In genomic region chr1:2587071-2587859, GRCh38 we compare ENCODE assay signal across 8 cellular contexts. TPM values are rescaled to one million over a fixed set of nuclear protein-coding genes. Genes with fewer than 3 reads are reported as not detected.
A peak's percentile ranks its signal among the peaks of the same experiment; 100 is the strongest.
DNase-seq lines count a peak whose midpoint lies in the region; ATAC-seq and TF ChIP-seq lines count a peak whose summit lies in the region.

No MANE protein-coding gene starts in this region.

- ATAC-seq in HG03520 (IDR thresholded peaks at IDR 0.05; ENCODE audit: unreplicated experiment), result peak; percentile 4
- ATAC-seq in HG03025 (IDR thresholded peaks at IDR 0.05; ENCODE audit: low FRiP score, unreplicated experiment), result no peak
- ATAC-seq in GM18870 (IDR thresholded peaks at IDR 0.05; ENCODE audit: unreplicated experiment), result no peak

- peak overlapping the region; percentile 91 for H3K4me2 ChIP-seq in skeletal muscle satellite cell (ENCODE audit: low read length)

- H3K36me3 ChIP-seq in right atrium auricular region (no peaks in the 10 kb centered on the region), skeletal muscle satellite cell (ENCODE audit: insufficient read depth, low read length) (peaks cover 12% of the 10 kb centered on the region)

- H3K27ac ChIP-seq in right atrium auricular region, result peak overlapping the region; percentile 98

- DNase-seq in GM04504 (ENCODE audit: low read depth), result peak; percentile 1
- peak; percentile 17 to 34 for DNase-seq in activated T-helper 1 cell treated with anti-CD3 and anti-CD28 coated beads, Interleukin-2, amount 50 U/mL, for 16 hours (ENCODE audit: low read depth in 1 of 2, low spot score in 1 of 2)
- DNase-seq in right atrium auricular region (ENCODE audit: low spot score), result no peak
- no peak for DNase-seq in T1000 (lab: John Stamatoyannopoulos, UW)

- peak overlapping the region; percentile 73 for H3K9ac ChIP-seq in skeletal muscle satellite cell (ENCODE audit: low read depth, low read length)

- TF ChIP-seq CTCF in right atrium auricular region (IDR thresholded peaks at IDR 0.05), result no peak

- peak overlapping the region; percentile 94 to 97 for H3K4me3 ChIP-seq in right atrium auricular region
- peak overlapping the region; percentile 98 for H3K4me3 ChIP-seq in skeletal muscle satellite cell (ENCODE audit: low read length)

- H3K9me3 ChIP-seq in right atrium auricular region (no peaks in the 10 kb centered on the region), skeletal muscle satellite cell (replicated peaks; ENCODE audit: low read length) (no peaks in the 10 kb centered on the region)

- H3K4me1 ChIP-seq in right atrium auricular region (peaks cover 0 to 27% of the 10 kb centered on the region in 2 donors), skeletal muscle satellite cell (ENCODE audit: control insufficient read depth, insufficient read depth, low read length) (peaks cover 16% of the 10 kb centered on the region)

- H3K27me3 ChIP-seq in right atrium auricular region, result no peaks in the 10 kb centered on the region
- peaks cover 1% of the 10 kb centered on the region for H3K27me3 ChIP-seq in skeletal muscle satellite cell (ENCODE audit: control insufficient read depth, insufficient read depth, low read length)

RNA-seq across cellular contexts. Expression of gene PRXL2B, which starts 0.7 kb away (rescaled TPM):
- 1 to 10 TPM; 6.4 to 6.8 TPM for total RNA-seq in right atrium auricular region
- total RNA-seq in skeletal muscle satellite cell (2012; rRNA removed), result 13.4 and 15.9 TPM in 2 replicates

RNA-seq across cellular contexts. Expression of gene TNFRSF14, which starts 31.1 kb away (rescaled TPM):
- 10 to 100 TPM in 1 of 2 donors, 1 to 10 TPM in 1; 9.2 to 14.5 TPM for total RNA-seq in right atrium auricular region
- total RNA-seq in skeletal muscle satellite cell (2012; rRNA removed), result 5.0 and 8.4 TPM in 2 replicates

RNA-seq across cellular contexts. Expression of gene MMEL1, which starts 45.6 kb away (rescaled TPM):
- not detected for total RNA-seq in right atrium auricular region
- not detected in 2 replicates for total RNA-seq in skeletal muscle satellite cell (2012; rRNA removed)

RNA-seq across cellular contexts. Expression of gene HES5, which starts 57.2 kb away (rescaled TPM):
- not detected for total RNA-seq in right atrium auricular region
- total RNA-seq in skeletal muscle satellite cell (2012; rRNA removed), result not detected in 2 replicates

Comparison
In these comparisons a context has a peak if more than half of its experiments do, and no peak if none do; other contexts are left out.
1. DNase-seq: peak in GM04504 (single experiment) and activated T-helper 1 cell treated with anti-CD3 and anti-CD28 coated beads, Interleukin-2, amount 50 U/mL, for 16 hours (2 of 2); none in right atrium auricular region (single experiment) and T1000 (single experiment).